ENCODE assay signal across 1 cellular context in the genomic region with DNA sequence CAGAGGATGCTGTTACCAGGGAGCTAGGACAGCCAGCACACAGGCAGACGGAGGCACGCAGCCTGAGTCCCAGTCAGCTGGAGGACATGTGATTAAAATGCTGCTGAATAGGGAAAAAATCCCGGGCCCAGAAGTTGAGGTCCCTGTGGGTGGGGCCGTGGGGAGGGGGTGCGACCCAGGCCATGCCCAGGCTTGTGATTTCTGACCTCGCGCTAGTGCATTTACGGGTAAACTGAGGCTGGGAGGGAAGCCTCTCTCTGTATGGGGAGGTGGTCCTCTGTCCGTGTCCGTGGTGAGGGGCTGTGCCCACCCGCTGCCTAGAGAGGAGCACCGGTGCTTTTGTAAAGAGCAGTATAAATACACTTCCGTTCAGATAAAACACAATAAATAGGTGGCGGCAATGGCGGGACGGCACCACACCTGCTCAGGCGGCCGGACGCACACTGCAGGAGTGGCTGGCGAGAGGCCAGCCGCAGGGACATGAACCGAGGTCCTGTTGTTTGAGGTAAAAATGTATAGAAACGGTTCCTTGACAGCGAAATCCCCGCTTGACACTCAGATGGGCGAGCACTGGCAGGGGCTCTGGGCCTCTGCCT.
TF ChIP-seq lines count a peak whose summit lies in the region.

No MANE protein-coding gene starts in this region.

TF ChIP-seq in HepG2, 621 proteins besides CTCF, POLR2A, EP300 and RAD21:
- no peak for TF ChIP-seq ZSCAN9 (CRISPR knock-in tag; IDR thresholded peaks at IDR 0.05; ENCODE audit: borderline replicate concordance)
- TF ChIP-seq, protein P1, sequence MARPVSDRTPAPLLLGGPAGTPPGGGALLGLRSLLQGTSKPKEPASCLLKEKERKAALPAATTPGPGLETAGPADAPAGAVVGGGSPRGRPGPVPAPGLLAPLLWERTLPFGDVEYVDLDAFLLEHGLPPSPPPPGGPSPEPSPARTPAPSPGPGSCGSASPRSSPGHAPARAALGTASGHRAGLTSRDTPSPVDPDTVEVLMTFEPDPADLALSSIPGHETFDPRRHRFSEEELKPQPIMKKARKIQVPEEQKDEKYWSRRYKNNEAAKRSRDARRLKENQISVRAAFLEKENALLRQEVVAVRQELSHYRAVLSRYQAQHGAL (CRISPR knock-in tag; IDR thresholded peaks at IDR 0.05; ENCODE audit: not compliant biosample characterization) = no peak
- no peak for TF ChIP-seq GABPA (IDR thresholded peaks at IDR 0.05; ENCODE audit: low read depth, low read length)
- TF ChIP-seq GABPA (CRISPR knock-in tag; IDR thresholded peaks at IDR 0.05; ENCODE audit: low read depth) = no peak
- no peak for TF ChIP-seq JUND (CRISPR knock-in tag; IDR thresholded peaks at IDR 0.05)
- TF ChIP-seq, protein P2, sequence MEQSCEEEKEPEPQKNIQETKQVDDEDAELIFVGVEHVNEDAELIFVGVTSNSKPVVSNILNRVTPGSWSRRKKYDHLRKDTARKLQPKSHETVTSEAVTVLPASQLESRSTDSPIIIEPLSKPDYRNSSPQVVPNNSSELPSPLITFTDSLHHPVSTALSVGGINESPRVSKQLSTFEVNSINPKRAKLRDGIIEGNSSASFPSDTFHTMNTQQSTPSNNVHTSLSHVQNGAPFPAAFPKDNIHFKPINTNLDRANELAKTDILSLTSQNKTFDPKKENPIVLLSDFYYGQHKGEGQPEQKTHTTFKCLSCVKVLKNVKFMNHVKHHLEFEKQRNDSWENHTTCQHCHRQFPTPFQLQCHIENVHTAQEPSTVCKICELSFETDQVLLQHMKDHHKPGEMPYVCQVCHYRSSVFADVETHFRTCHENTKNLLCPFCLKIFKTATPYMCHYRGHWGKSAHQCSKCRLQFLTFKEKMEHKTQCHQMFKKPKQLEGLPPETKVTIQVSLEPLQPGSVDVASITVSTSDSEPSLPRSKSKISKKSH (CRISPR knock-in tag; IDR thresholded peaks at IDR 0.05; ENCODE audit: borderline replicate concordance) = peak; percentile 32; the same call in 1 of the 2 replicates
- TF ChIP-seq, protein P3, sequence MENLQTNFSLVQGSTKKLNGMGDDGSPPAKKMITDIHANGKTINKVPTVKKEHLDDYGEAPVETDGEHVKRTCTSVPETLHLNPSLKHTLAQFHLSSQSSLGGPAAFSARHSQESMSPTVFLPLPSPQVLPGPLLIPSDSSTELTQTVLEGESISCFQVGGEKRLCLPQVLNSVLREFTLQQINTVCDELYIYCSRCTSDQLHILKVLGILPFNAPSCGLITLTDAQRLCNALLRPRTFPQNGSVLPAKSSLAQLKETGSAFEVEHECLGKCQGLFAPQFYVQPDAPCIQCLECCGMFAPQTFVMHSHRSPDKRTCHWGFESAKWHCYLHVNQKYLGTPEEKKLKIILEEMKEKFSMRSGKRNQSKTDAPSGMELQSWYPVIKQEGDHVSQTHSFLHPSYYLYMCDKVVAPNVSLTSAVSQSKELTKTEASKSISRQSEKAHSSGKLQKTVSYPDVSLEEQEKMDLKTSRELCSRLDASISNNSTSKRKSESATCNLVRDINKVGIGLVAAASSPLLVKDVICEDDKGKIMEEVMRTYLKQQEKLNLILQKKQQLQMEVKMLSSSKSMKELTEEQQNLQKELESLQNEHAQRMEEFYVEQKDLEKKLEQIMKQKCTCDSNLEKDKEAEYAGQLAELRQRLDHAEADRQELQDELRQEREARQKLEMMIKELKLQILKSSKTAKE (CRISPR knock-in tag; IDR thresholded peaks at IDR 0.05; ENCODE audit: borderline replicate concordance) = no peak
- TF ChIP-seq, protein P4, sequence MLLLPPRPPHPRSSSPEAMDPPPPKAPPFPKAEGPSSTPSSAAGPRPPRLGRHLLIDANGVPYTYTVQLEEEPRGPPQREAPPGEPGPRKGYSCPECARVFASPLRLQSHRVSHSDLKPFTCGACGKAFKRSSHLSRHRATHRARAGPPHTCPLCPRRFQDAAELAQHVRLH (CRISPR knock-in tag; IDR thresholded peaks at IDR 0.05; ENCODE audit: borderline replicate concordance, low read depth) = no peak
- no peak for TF ChIP-seq SP2 (CRISPR knock-in tag; IDR thresholded peaks at IDR 0.05)
- TF ChIP-seq ETV5 (CRISPR knock-in tag; IDR thresholded peaks at IDR 0.05; ENCODE audit: borderline replicate concordance) = no peak
- TF ChIP-seq ZNF317 (CRISPR knock-in tag; IDR thresholded peaks at IDR 0.05) = no peak
- TF ChIP-seq, protein P5, sequence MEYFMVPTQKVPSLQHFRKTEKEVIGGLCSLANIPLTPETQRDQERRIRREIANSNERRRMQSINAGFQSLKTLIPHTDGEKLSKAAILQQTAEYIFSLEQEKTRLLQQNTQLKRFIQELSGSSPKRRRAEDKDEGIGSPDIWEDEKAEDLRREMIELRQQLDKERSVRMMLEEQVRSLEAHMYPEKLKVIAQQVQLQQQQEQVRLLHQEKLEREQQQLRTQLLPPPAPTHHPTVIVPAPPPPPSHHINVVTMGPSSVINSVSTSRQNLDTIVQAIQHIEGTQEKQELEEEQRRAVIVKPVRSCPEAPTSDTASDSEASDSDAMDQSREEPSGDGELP (IDR thresholded peaks at IDR 0.05; ENCODE audit: borderline replicate concordance, low read depth) = peak; percentile 10; the same call in 1 of the 2 replicates
- TF ChIP-seq NRL (CRISPR knock-in tag; IDR thresholded peaks at IDR 0.05; ENCODE audit: borderline replicate concordance) = 0 out of 2 replicates have a peak, but pooled peaks have one; percentile 21
- 0 out of 2 replicates have a peak, but pooled peaks have one; percentile 6 for TF ChIP-seq MAFF (IDR thresholded peaks at IDR 0.05; ENCODE audit: low read depth, low read length)
- TF ChIP-seq SP4 (CRISPR knock-in tag; IDR thresholded peaks at IDR 0.05) = peak; percentile 19
